ENCODE assay signal across 20 cellular contexts in the genomic region with DNA sequence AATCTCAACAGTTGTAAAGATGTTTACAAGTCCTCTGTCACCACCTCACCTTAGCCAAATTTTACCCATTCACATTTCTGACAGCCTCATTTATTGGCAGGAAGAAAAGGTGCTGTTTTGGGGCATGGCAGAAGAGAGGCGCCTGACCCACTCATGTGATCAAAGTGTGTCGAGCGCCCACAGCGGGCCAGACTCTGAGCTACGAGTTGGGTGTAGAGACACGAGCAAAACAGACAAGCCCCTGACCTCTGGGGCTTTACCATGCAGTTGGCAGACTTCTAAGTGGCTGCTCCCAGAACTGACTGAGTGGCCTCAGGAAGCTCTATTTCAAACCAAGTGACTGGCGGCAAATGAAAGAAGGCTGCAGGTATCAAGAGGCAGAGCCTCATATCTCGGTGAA.
DNase-seq lines count a peak whose midpoint lies in the region; ATAC-seq, FAIRE-seq and TF ChIP-seq lines count a peak whose summit lies in the region.
"Had no signal": no experiment of that assay in that cellular context is flagged by ENCODE, and none has a peak within 500 bp of the region (broad histone marks: within the 10 kb centered on the region; RNA-seq: fewer than 3 reads in every experiment).

No MANE protein-coding gene starts in this region.

- no peaks in the 10 kb centered on the region for H3K9me3 Mint-ChIP-seq in CD8-positive, alpha-beta T cell
- H3K9me3 Mint-ChIP-seq in astrocyte (ENCODE audit: unreplicated experiment) (peaks cover 2% of the 10 kb centered on the region), Caco-2 (ENCODE audit: unreplicated experiment) (no peaks in the 10 kb centered on the region)
- H3K9me3 Mint-ChIP-seq in naive thymus-derived CD8-positive, alpha-beta T cell, result peaks cover 0 to 2% (median 0%) of the 10 kb centered on the region in 9 donors
- H3K9me3 Mint-ChIP-seq: activated T-helper 2 cell treated with anti-CD3 and anti-CD28 coated beads, Interferon-gamma antibody, Interleukin-2, Interleukin-4, amounts not matched to agents 10 μg/mL and 5 μg/mL and 100 μg/mL, durations not matched to agents 14 hours and 24 hours and 36 hours had no signal

- H3K36me3 Mint-ChIP-seq in CD8-positive, alpha-beta T cell, result no peaks in the 10 kb centered on the region
- peaks cover 6% of the 10 kb centered on the region for H3K36me3 Mint-ChIP-seq in astrocyte (ENCODE audit: low read depth, unreplicated experiment)
- H3K36me3 Mint-ChIP-seq in naive thymus-derived CD8-positive, alpha-beta T cell, result peaks cover 0 to 3% (median 0%) of the 10 kb centered on the region in 3 donors
- no peaks in the 10 kb centered on the region for H3K36me3 Mint-ChIP-seq in Caco-2 (ENCODE audit: insufficient read depth, unreplicated experiment)

- H3K9ac ChIP-seq in Loucy (ENCODE audit: low read depth, low read length, poor library complexity, severe bottlenecking) (peak overlapping the region; percentile 1), astrocyte (ENCODE audit: low read length) (no peak overlapping the region)

- no peaks in the 10 kb centered on the region for H3K27me3 Mint-ChIP-seq in CD8-positive, alpha-beta T cell (ENCODE audit: low read depth)
- H3K27me3 Mint-ChIP-seq in astrocyte (ENCODE audit: low read depth, unreplicated experiment) (no peaks in the 10 kb centered on the region), Caco-2 (ENCODE audit: insufficient read depth, unreplicated experiment) (peaks cover 2% of the 10 kb centered on the region)
- H3K27me3 Mint-ChIP-seq in naive thymus-derived CD8-positive, alpha-beta T cell, result no peaks in the 10 kb centered on the region
- H3K27me3 Mint-ChIP-seq: brain had no signal

- peaks cover 30% of the 10 kb centered on the region for H3K4me1 ChIP-seq in CD8-positive, alpha-beta T cell (ENCODE audit: insufficient read depth, low read length)
- peaks cover 46% of the 10 kb centered on the region for H3K4me1 ChIP-seq in Loucy (ENCODE audit: insufficient read depth, low read length, poor library complexity, severe bottlenecking)
- H3K4me1 ChIP-seq in astrocyte (ENCODE audit: insufficient read depth, low read length), result peaks cover 16% of the 10 kb centered on the region
- no peaks in the 10 kb centered on the region for H3K4me1 ChIP-seq in Caco-2

- no peak for TF ChIP-seq CTCF in CD8-positive, alpha-beta T cell (IDR thresholded peaks at IDR 0.05)
- TF ChIP-seq CTCF in Loucy (conservative IDR thresholded peaks at IDR 0.05; ENCODE audit: low read length), result no peak
- TF ChIP-seq CTCF in astrocyte (IDR thresholded peaks at IDR 0.05; ENCODE audit: insufficient read depth, low read depth, low read length), result no peak
- TF ChIP-seq CTCF in Caco-2 (IDR thresholded peaks at IDR 0.05; ENCODE audit: insufficient read depth in 1 of 2, low read depth in 1 of 2, low read length in 1 of 2, severe bottlenecking in 1 of 2, unreplicated experiment in 1 of 2), result no peak

- POLR2A ChIA-PET in CD8-positive, alpha-beta T cell (lab: Charles Lee), result interaction anchor here (1.1 to 1.4 kb wide), 3 partner anchors 10 to 27 kb away, joined by 3 to 4 read pairs (median 3); no protein-coding TSS in a partner anchor
- POLR2A ChIA-PET in naive thymus-derived CD8-positive, alpha-beta T cell (lab: Charles Lee), result interaction anchor here (0.6 to 2.5 kb wide), 9 partner anchors 10 to 1084 kb away, joined by 3 to 14 read pairs (median 4); partner anchors contain the start of gene PDSS2
- POLR2A ChIA-PET in Caco-2 (lab: Charles Lee), result interaction anchor here (0.5 kb wide), 1 partner anchor 17 kb away, joined by 3 read pairs; no protein-coding TSS in a partner anchor

- no peaks in the 10 kb centered on the region for H3K9me3 ChIP-seq in CD8-positive, alpha-beta T cell (ENCODE audit: low read length)
- H3K9me3 ChIP-seq in Loucy (ENCODE audit: insufficient read depth, low read depth, low read length) (no peaks in the 10 kb centered on the region), astrocyte (ENCODE audit: insufficient read depth, low read depth, low read length) (no peaks in the 10 kb centered on the region), Caco-2 (no peaks in the 10 kb centered on the region)
- H3K9me3 ChIP-seq: gastroesophageal sphincter had no signal

- H3K79me2 ChIP-seq in Loucy (ENCODE audit: insufficient read depth, low read length) (no peaks in the 10 kb centered on the region), astrocyte (ENCODE audit: insufficient read depth, low read length) (no peaks in the 10 kb centered on the region)

- no peak for FAIRE-seq in astrocyte (lab: Jason Lieb, UNC)
- FAIRE-seq: H1 had no signal

- H3K4me2 ChIP-seq in Loucy (ENCODE audit: low read depth, low read length, poor library complexity, severe bottlenecking), result peak overlapping the region; percentile 76
- peak overlapping the region; percentile 81 for H3K4me2 ChIP-seq in astrocyte (ENCODE audit: low read length)

- DNase-seq in CD8-positive, alpha-beta T cell, result no peak
- no peak for DNase-seq in astrocyte (ENCODE audit: low read depth)
- DNase-seq in naive thymus-derived CD8-positive, alpha-beta T cell, result no peak
- no peak for DNase-seq in Caco-2
- DNase-seq in DMS53 (lab: John Stamatoyannopoulos, UW), result no peak
- no peak for DNase-seq in hippocampal formation (lab: John Stamatoyannopoulos, UW)
- DNase-seq: activated CD4-positive, alpha-beta T cell treated with anti-CD3 and anti-CD28 coated beads for 1 hour; effector CD8-positive, alpha-beta T cell; islet precursor cell; NCI-H2171; stimulated activated CD4-positive, alpha-beta T cell treated with anti-CD3 and anti-CD28 coated beads, Interleukin-4, amount 100 ng/mL, for 24 hours; stimulated activated naive CD4-positive, alpha-beta T cell had no signal

- H3K27ac Mint-ChIP-seq in CD8-positive, alpha-beta T cell, result peak overlapping the region; percentile 55
- H3K27ac Mint-ChIP-seq in astrocyte (ENCODE audit: unreplicated experiment) (no peak overlapping the region), Caco-2 (ENCODE audit: unreplicated experiment) (no peak overlapping the region)
- peak overlapping the region; percentile 1 to 95 (median 80) for H3K27ac Mint-ChIP-seq in naive thymus-derived CD8-positive, alpha-beta T cell
- H3K27ac Mint-ChIP-seq: activated T-helper 2 cell treated with anti-CD3 and anti-CD28 coated beads, Interferon-gamma antibody, Interleukin-2, Interleukin-4, amounts not matched to agents 10 μg/mL and 5 μg/mL and 100 μg/mL, durations not matched to agents 14 hours and 24 hours and 36 hours had no signal

- no TSS peak for BruUV-seq in Caco-2 (replicated peaks; lab: Mats Ljungman, UMichigan)

- H3K36me3 ChIP-seq in CD8-positive, alpha-beta T cell (ENCODE audit: insufficient read depth, low read length), result no peaks in the 10 kb centered on the region
- H3K36me3 ChIP-seq in Loucy (ENCODE audit: insufficient read depth, low read length) (no peaks in the 10 kb centered on the region), astrocyte (ENCODE audit: insufficient read depth, low read length) (no peaks in the 10 kb centered on the region), Caco-2 (ENCODE audit: control insufficient read depth, insufficient read depth, low read length) (no peaks in the 10 kb centered on the region)
- H3K36me3 ChIP-seq: gastroesophageal sphincter had no signal

- H3K27me3 ChIP-seq in CD8-positive, alpha-beta T cell (ENCODE audit: insufficient read depth, low read length), result no peaks in the 10 kb centered on the region
- no peaks in the 10 kb centered on the region for H3K27me3 ChIP-seq in Loucy (ENCODE audit: insufficient read depth, low read length, poor library complexity, severe bottlenecking)
- H3K27me3 ChIP-seq in astrocyte (ENCODE audit: insufficient read depth, low read length), result peaks cover 2% of the 10 kb centered on the region
- no peaks in the 10 kb centered on the region for H3K27me3 ChIP-seq in Caco-2 (replicated peaks; ENCODE audit: control insufficient read depth, insufficient read depth, low read length)
- H3K27me3 ChIP-seq: gastroesophageal sphincter had no signal

- intact Hi-C loops in CD8-positive, alpha-beta T cell (cut with DNase I, micrococcal nuclease), result loop anchor here in 1 of 2 experiments (5.0 kb wide), 2 partner anchors 300 to 340 kb away; partner anchors contain the start of gene SEC63
- intact Hi-C loops in Caco-2 (cut with micrococcal nuclease; ENCODE audit: unreplicated experiment), result loop anchor here (10.0 kb wide), 1 partner anchor 502 kb away; no protein-coding TSS in a partner anchor

- H3K4me1 Mint-ChIP-seq in CD8-positive, alpha-beta T cell (ENCODE audit: low read depth), result peaks cover 35% of the 10 kb centered on the region
- peaks cover 15% of the 10 kb centered on the region for H3K4me1 Mint-ChIP-seq in astrocyte (ENCODE audit: low read depth, unreplicated experiment)
- H3K4me1 Mint-ChIP-seq in naive thymus-derived CD8-positive, alpha-beta T cell, result peaks cover 11 to 56% (median 41%) of the 10 kb centered on the region in 4 donors
- peaks cover 7% of the 10 kb centered on the region for H3K4me1 Mint-ChIP-seq in Caco-2 (ENCODE audit: low read depth, unreplicated experiment)

- peak overlapping the region; percentile 81 for H3K4me3 Mint-ChIP-seq in CD8-positive, alpha-beta T cell
- H3K4me3 Mint-ChIP-seq in astrocyte (ENCODE audit: unreplicated experiment), result no peak overlapping the region
- H3K4me3 Mint-ChIP-seq in naive thymus-derived CD8-positive, alpha-beta T cell, result peak overlapping the region; percentile 7 to 87 (median 76)
- H3K4me3 Mint-ChIP-seq in Caco-2 (ENCODE audit: unreplicated experiment), result no peak overlapping the region
- H3K4me3 Mint-ChIP-seq: brain had no signal

- peaks cover 6% of the 10 kb centered on the region; the same call in 1 of the 2 replicates for H3F3A ChIP-seq in Loucy (ENCODE audit: low read depth)

- CTCF ChIA-PET in CD8-positive, alpha-beta T cell (lab: Charles Lee), result interaction anchor here (1.2 kb wide), 1 partner anchor 191 kb away, joined by 3 read pairs; no protein-coding TSS in a partner anchor
- CTCF ChIA-PET in Caco-2 (lab: Charles Lee), result interaction anchor here (0.6 kb wide), 1 partner anchor 21 kb away, joined by 3 read pairs; no protein-coding TSS in a partner anchor

- H4K20me1 ChIP-seq in Loucy (ENCODE audit: insufficient read depth, low read length, poor library complexity, severe bottlenecking) (no peaks in the 10 kb centered on the region), astrocyte (ENCODE audit: insufficient read depth, low read length) (no peaks in the 10 kb centered on the region)

- ATAC-seq in CD8-positive, alpha-beta T cell, result no peak
- ATAC-seq in naive thymus-derived CD8-positive, alpha-beta T cell, result peak; percentile 19 to 24
- no peak for ATAC-seq in GM19324 (IDR thresholded peaks at IDR 0.05; ENCODE audit: low FRiP score, unreplicated experiment)
- ATAC-seq: gastroesophageal sphincter had no signal

- H2AFZ ChIP-seq in Loucy (ENCODE audit: low read length) (no peak overlapping the region), astrocyte (ENCODE audit: low read depth, low read length) (no peak overlapping the region)

- no peaks in the 10 kb centered on the region for H3K9me2 ChIP-seq in Loucy (replicated peaks; ENCODE audit: low read depth, low read length)

- no peak overlapping the region for H3K4me3 ChIP-seq in CD8-positive, alpha-beta T cell (ENCODE audit: low read depth, low read length)
- H3K4me3 ChIP-seq in Loucy (ENCODE audit: low read length, poor library complexity, severe bottlenecking) (no peak overlapping the region), astrocyte (ENCODE audit: insufficient read depth, low read depth, low read length) (no peak overlapping the region), Caco-2 (ENCODE audit: low read depth, low read length) (no peak overlapping the region)
- H3K4me3 ChIP-seq: gastroesophageal sphincter had no signal

- H3K27ac ChIP-seq in CD8-positive, alpha-beta T cell (ENCODE audit: low read depth, low read length), result no peak overlapping the region
- H3K27ac ChIP-seq in astrocyte (ENCODE audit: low read depth, low read length), result no peak overlapping the region
- H3K27ac ChIP-seq: C4-2B, gastroesophageal sphincter, HL-60 had no signal

Comparison
In these comparisons a context has a peak if more than half of its experiments do, and no peak if none do; other contexts are left out.
1. ATAC-seq: peak in naive thymus-derived CD8-positive, alpha-beta T cell (2 of 2); none in CD8-positive, alpha-beta T cell (single experiment) and GM19324 (single experiment).
2. H3K27ac Mint-ChIP-seq: peak in CD8-positive, alpha-beta T cell (single experiment) and naive thymus-derived CD8-positive, alpha-beta T cell (10 of 10); none in astrocyte (single experiment) and Caco-2 (single experiment).
3. H3K4me3 Mint-ChIP-seq: peak in CD8-positive, alpha-beta T cell (single experiment) and naive thymus-derived CD8-positive, alpha-beta T cell (10 of 10); none in astrocyte (single experiment) and Caco-2 (single experiment).